In the genomic region with DNA sequence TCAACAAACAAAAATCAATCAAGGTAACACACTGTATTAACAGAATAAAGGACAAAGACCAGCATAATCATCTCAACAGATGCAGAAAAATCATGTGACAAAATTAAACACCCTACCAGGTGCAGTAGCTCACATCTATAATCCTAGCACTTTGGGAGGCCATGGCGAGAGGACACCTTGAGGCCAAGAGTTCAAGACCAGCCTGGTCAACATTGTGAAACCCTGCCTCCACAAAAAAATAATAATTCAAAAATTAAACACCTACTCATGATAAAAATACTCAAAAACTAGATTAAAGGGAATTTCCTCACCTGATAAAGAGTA, we compare ENCODE assay signal across 18 cellular contexts. TPM values are rescaled to one million over a fixed set of nuclear protein-coding genes. Genes with fewer than 3 reads are reported as not detected.
DNase-seq lines count a peak whose midpoint lies in the region; ATAC-seq, FAIRE-seq and TF ChIP-seq lines count a peak whose summit lies in the region.
"Had no signal": no experiment of that assay in that cellular context is flagged by ENCODE, and none has a peak within 500 bp of the region (broad histone marks: within the 10 kb centered on the region; RNA-seq: fewer than 3 reads in every experiment).

No MANE protein-coding gene starts in this region.

- DNase-seq in GM18507 (ENCODE audit: extremely low spot score, insufficient read length, low read depth) (no peak), NCI-H774 (lab: John Stamatoyannopoulos, UW) (peak; percentile 58), WTC11 (ENCODE audit: low spot score) (no peak), nephron progenitor cell (no peak), NCI-H748 (lab: John Stamatoyannopoulos, UW; ENCODE audit: unreplicated experiment) (no peak), prostate gland (ENCODE audit: low spot score) (no peak), T-helper 1 cell (no peak)
- DNase-seq in activated T-cell treated with anti-CD3 and anti-CD28 coated beads, Interleukin-2, amount 50 U/mL, for 4 hours, result no peak
- DNase-seq: Caco-2; CD8-positive, alpha-beta T cell; DND-41; GDM1; GOT3 had no signal

- H3K36me3 Mint-ChIP-seq in WTC11, result peaks cover 7% of the 10 kb centered on the region
- peaks cover 86% of the 10 kb centered on the region for H3K36me3 Mint-ChIP-seq in nephron progenitor cell (ENCODE audit: low read depth)
- no peaks in the 10 kb centered on the region for H3K36me3 Mint-ChIP-seq in activated T-cell treated with anti-CD3 and anti-CD28 coated beads, Interleukin-2, amount 50 U/mL, for 4 hours (ENCODE audit: insufficient read depth)
- H3K36me3 Mint-ChIP-seq: CD8-positive, alpha-beta T cell had no signal

- no peak for ATAC-seq in WTC11
- no peak for ATAC-seq in activated T-cell treated with anti-CD3 and anti-CD28 coated beads, Interleukin-2, amount 50 U/mL, for 4 hours
- ATAC-seq: A549; CD8-positive, alpha-beta T cell; HepG2 had no signal

- intact Hi-C loops in prostate gland (cut with DNase I), result no loop called here

- H3K27ac Mint-ChIP-seq in WTC11 (0 out of 2 replicates have a peak overlapping the region, but pooled peaks have one; percentile 11), nephron progenitor cell (peak overlapping the region; percentile 67)
- H3K27ac Mint-ChIP-seq: CD8-positive, alpha-beta T cell had no signal

- no peaks in the 10 kb centered on the region for H3K4me1 ChIP-seq in prostate gland (replicated peaks)
- H3K4me1 ChIP-seq: A549, Caco-2, HAP-1 had no signal

- TF ChIP-seq POLR2A in prostate gland (IDR thresholded peaks at IDR 0.05), result no peak

- peaks cover 34% of the 10 kb centered on the region for H3K9me3 Mint-ChIP-seq in WTC11
- peaks cover 70% of the 10 kb centered on the region for H3K9me3 Mint-ChIP-seq in nephron progenitor cell
- peaks cover 5% of the 10 kb centered on the region for H3K9me3 Mint-ChIP-seq in activated T-cell treated with anti-CD3 and anti-CD28 coated beads, Interleukin-2, amount 50 U/mL, for 4 hours

- CTCF ChIA-PET in WTC11 (lab: Charles Lee), result no interaction called here

- 100% methylated on average over 1 of the region's 1 CpG for WGBS in prostate gland

- H3K27me3 Mint-ChIP-seq in WTC11 (ENCODE audit: low read depth), result no peaks in the 10 kb centered on the region
- no peaks in the 10 kb centered on the region for H3K27me3 Mint-ChIP-seq in nephron progenitor cell (ENCODE audit: low read depth, poor library complexity)
- peaks cover 9% of the 10 kb centered on the region for H3K27me3 Mint-ChIP-seq in activated T-cell treated with anti-CD3 and anti-CD28 coated beads, Interleukin-2, amount 50 U/mL, for 4 hours (ENCODE audit: low read depth)

- H3K4me1 Mint-ChIP-seq in WTC11 (no peaks in the 10 kb centered on the region), nephron progenitor cell (peaks cover 5% of the 10 kb centered on the region)
- peaks cover 8% of the 10 kb centered on the region for H3K4me1 Mint-ChIP-seq in activated T-cell treated with anti-CD3 and anti-CD28 coated beads, Interleukin-2, amount 50 U/mL, for 4 hours (ENCODE audit: low read depth)

- no peaks in the 10 kb centered on the region for H3K9me3 ChIP-seq in prostate gland
- H3K9me3 ChIP-seq: A549 had no signal

- no peak overlapping the region for H3K4me3 Mint-ChIP-seq in WTC11
- H3K4me3 Mint-ChIP-seq in nephron progenitor cell, result no peak overlapping the region
- H3K4me3 Mint-ChIP-seq in activated T-cell treated with anti-CD3 and anti-CD28 coated beads, Interleukin-2, amount 50 U/mL, for 4 hours, result no peak overlapping the region
- H3K4me3 Mint-ChIP-seq: CD14-positive monocyte; CD8-positive, alpha-beta T cell had no signal

- POLR2A ChIA-PET in WTC11 (lab: Charles Lee), result no interaction called here

- TF ChIP-seq CTCF in WTC11 (IDR thresholded peaks at IDR 0.05) (no peak), nephron progenitor cell (IDR thresholded peaks at IDR 0.05) (no peak), prostate gland (IDR thresholded peaks at IDR 0.05) (no peak)

- no peak overlapping the region for H3K4me3 ChIP-seq in prostate gland
- H3K4me3 ChIP-seq: A549, HAP-1 had no signal

- FAIRE-seq in GM18507 (lab: Jason Lieb, UNC), result peak; percentile 63
- FAIRE-seq: A549, HepG2, HTR-8/SVneo had no signal

- no peak overlapping the region for H3K27ac ChIP-seq in prostate gland
- H3K27ac ChIP-seq: A549 had no signal

- no peaks in the 10 kb centered on the region for H3K27me3 ChIP-seq in prostate gland (replicated peaks; ENCODE audit: insufficient read depth)

- H3K36me3 ChIP-seq in prostate gland, result no peaks in the 10 kb centered on the region
- H3K36me3 ChIP-seq: HAP-1 had no signal

TF ChIP-seq in WTC11, 78 proteins besides CTCF, POLR2A, EP300 and RAD21 (continues in another document):
- TF ChIP-seq FOXK1 (CRISPR knock-in tag; IDR thresholded peaks at IDR 0.05) (no peak), ZNF317 (CRISPR knock-in tag; IDR thresholded peaks at IDR 0.05; ENCODE audit: borderline replicate concordance, low read depth) (no peak), RELA (CRISPR knock-in tag; IDR thresholded peaks at IDR 0.05; ENCODE audit: borderline replicate concordance) (no peak), MYBL2 (CRISPR knock-in tag; IDR thresholded peaks at IDR 0.05) (no peak), JAZF1 (CRISPR knock-in tag; IDR thresholded peaks at IDR 0.05) (no peak), ZBTB21 (CRISPR knock-in tag; IDR thresholded peaks at IDR 0.05; ENCODE audit: borderline replicate concordance) (no peak), MXD4 (CRISPR knock-in tag; IDR thresholded peaks at IDR 0.05; ENCODE audit: borderline replicate concordance) (no peak), PRRX2 (CRISPR knock-in tag; IDR thresholded peaks at IDR 0.05) (no peak), TEAD4 (CRISPR knock-in tag; IDR thresholded peaks at IDR 0.05) (no peak)
- TF ChIP-seq, protein P1, sequence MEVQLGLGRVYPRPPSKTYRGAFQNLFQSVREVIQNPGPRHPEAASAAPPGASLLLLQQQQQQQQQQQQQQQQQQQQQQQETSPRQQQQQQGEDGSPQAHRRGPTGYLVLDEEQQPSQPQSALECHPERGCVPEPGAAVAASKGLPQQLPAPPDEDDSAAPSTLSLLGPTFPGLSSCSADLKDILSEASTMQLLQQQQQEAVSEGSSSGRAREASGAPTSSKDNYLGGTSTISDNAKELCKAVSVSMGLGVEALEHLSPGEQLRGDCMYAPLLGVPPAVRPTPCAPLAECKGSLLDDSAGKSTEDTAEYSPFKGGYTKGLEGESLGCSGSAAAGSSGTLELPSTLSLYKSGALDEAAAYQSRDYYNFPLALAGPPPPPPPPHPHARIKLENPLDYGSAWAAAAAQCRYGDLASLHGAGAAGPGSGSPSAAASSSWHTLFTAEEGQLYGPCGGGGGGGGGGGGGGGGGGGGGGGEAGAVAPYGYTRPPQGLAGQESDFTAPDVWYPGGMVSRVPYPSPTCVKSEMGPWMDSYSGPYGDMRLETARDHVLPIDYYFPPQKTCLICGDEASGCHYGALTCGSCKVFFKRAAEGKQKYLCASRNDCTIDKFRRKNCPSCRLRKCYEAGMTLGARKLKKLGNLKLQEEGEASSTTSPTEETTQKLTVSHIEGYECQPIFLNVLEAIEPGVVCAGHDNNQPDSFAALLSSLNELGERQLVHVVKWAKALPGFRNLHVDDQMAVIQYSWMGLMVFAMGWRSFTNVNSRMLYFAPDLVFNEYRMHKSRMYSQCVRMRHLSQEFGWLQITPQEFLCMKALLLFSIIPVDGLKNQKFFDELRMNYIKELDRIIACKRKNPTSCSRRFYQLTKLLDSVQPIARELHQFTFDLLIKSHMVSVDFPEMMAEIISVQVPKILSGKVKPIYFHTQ (CRISPR knock-in tag; IDR thresholded peaks at IDR 0.05), result no peak
- TF ChIP-seq, protein P2, sequence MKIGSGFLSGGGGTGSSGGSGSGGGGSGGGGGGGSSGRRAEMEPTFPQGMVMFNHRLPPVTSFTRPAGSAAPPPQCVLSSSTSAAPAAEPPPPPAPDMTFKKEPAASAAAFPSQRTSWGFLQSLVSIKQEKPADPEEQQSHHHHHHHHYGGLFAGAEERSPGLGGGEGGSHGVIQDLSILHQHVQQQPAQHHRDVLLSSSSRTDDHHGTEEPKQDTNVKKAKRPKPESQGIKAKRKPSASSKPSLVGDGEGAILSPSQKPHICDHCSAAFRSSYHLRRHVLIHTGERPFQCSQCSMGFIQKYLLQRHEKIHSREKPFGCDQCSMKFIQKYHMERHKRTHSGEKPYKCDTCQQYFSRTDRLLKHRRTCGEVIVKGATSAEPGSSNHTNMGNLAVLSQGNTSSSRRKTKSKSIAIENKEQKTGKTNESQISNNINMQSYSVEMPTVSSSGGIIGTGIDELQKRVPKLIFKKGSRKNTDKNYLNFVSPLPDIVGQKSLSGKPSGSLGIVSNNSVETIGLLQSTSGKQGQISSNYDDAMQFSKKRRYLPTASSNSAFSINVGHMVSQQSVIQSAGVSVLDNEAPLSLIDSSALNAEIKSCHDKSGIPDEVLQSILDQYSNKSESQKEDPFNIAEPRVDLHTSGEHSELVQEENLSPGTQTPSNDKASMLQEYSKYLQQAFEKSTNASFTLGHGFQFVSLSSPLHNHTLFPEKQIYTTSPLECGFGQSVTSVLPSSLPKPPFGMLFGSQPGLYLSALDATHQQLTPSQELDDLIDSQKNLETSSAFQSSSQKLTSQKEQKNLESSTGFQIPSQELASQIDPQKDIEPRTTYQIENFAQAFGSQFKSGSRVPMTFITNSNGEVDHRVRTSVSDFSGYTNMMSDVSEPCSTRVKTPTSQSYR (CRISPR knock-in tag; IDR thresholded peaks at IDR 0.05), result no peak

RNA-seq across cellular contexts. Expression of a gene that starts 35.3 kb away (rescaled TPM):
- total RNA-seq in WTC11 (2021) (9.0 to 12.3 TPM (median 10.9 TPM) in 3 replicates), prostate gland (10 to 100 TPM in 1 of 2 donors, 1 to 10 TPM in 1; 9.1 to 26.5 TPM)
- 1 to 10 TPM; 1.3 to 1.7 (median 1.6) TPM for total RNA-seq in activated T-cell treated with anti-CD3 and anti-CD28 coated beads, Interleukin-2, amount 50 U/mL, for 4 hours
